8 cellular contexts compared by ENCODE assay signal in the genomic region with DNA sequence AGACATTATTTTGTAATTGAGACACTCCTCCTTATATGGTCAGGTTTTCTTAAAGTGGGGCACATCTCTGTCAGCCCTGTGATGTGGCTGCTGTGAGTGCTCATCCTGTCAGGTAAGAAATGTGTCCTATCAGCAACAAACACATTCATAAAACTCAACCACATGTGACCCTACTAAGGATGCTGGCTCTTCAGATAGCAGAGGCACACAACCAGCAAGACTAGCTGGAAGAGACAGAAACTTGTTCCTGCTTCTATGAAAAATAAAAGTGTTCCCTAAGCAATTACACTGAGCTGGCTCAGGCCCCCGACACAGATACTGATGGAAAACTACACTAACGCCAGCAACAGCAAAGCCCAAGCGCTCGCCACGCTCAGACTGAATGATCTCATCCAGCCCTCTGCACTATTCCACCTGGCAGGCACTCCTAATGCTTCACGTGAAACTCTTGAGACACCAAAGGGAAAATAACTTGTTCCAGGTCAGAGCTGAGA. TPM values are rescaled to one million over a fixed set of nuclear protein-coding genes. Genes with fewer than 3 reads are reported as not detected.
DNase-seq lines count a peak whose midpoint lies in the region; ATAC-seq and TF ChIP-seq lines count a peak whose summit lies in the region.

No MANE protein-coding gene starts in this region.

- peaks cover 43% of the 10 kb centered on the region for H3K36me3 Mint-ChIP-seq in stimulated activated effector memory CD8-positive, alpha-beta T cell treated with anti-CD3 and anti-CD28 coated beads, Interleukin-12 subunit alpha, Interleukin-12 subunit beta, amount 100 ng/mL, for 72 hours
- peaks cover 32% of the 10 kb centered on the region for H3K36me3 Mint-ChIP-seq in stimulated activated memory B cell treated with anti-CD40 and anti-IgM and Interleukin-4, amounts not matched to agents 10 μg/mL and 1 μg/mL and 100 μg/mL, for 72 hours

- no peaks in the 10 kb centered on the region for H3K9me3 Mint-ChIP-seq in stimulated activated effector memory CD8-positive, alpha-beta T cell treated with anti-CD3 and anti-CD28 coated beads, Interleukin-12 subunit alpha, Interleukin-12 subunit beta, amount 100 ng/mL, for 72 hours
- no peaks in the 10 kb centered on the region for H3K9me3 Mint-ChIP-seq in stimulated activated memory B cell treated with anti-CD40 and anti-IgM and Interleukin-4, amounts not matched to agents 10 μg/mL and 1 μg/mL and 100 μg/mL, for 72 hours

- peak overlapping the region; percentile 83 for H3K27ac Mint-ChIP-seq in stimulated activated effector memory CD8-positive, alpha-beta T cell treated with anti-CD3 and anti-CD28 coated beads, Interleukin-12 subunit alpha, Interleukin-12 subunit beta, amount 100 ng/mL, for 72 hours
- no peak overlapping the region for H3K27ac Mint-ChIP-seq in stimulated activated memory B cell treated with anti-CD40 and anti-IgM and Interleukin-4, amounts not matched to agents 10 μg/mL and 1 μg/mL and 100 μg/mL, for 72 hours

- ATAC-seq in stimulated activated effector memory CD8-positive, alpha-beta T cell treated with anti-CD3 and anti-CD28 coated beads, Interleukin-12 subunit alpha, Interleukin-12 subunit beta, amount 100 ng/mL, for 72 hours, result peak; percentile 90
- ATAC-seq in GM18502 (IDR thresholded peaks at IDR 0.05; ENCODE audit: poor library complexity, unreplicated experiment), result no peak
- no peak for ATAC-seq in stimulated activated memory B cell treated with anti-CD40 and anti-IgM and Interleukin-4, amounts not matched to agents 10 μg/mL and 1 μg/mL and 100 μg/mL, for 72 hours
- no peak for ATAC-seq in HG02938 (IDR thresholded peaks at IDR 0.05; ENCODE audit: unreplicated experiment)

- no peaks in the 10 kb centered on the region for H3K36me3 ChIP-seq in cardiac muscle cell

- DNase-seq in M059J (ENCODE audit: low read depth) (peak; percentile 20), cardiac muscle cell (ENCODE audit: low read depth in 1 of 2, low spot score in 1 of 2) (no peak), H4 (ENCODE audit: low spot score) (no peak)
- DNase-seq in activated T-cell treated with anti-CD3 and anti-CD28 coated beads, Interleukin-2, amount 50 U/mL, for 1 hour, result peak; percentile 42
- no peak for DNase-seq in stimulated activated effector memory CD8-positive, alpha-beta T cell treated with anti-CD3 and anti-CD28 coated beads, Interleukin-12 subunit alpha, Interleukin-12 subunit beta, amount 100 ng/mL, for 72 hours (ENCODE audit: low spot score in 2 of 2)

- H3K4me3 Mint-ChIP-seq in stimulated activated effector memory CD8-positive, alpha-beta T cell treated with anti-CD3 and anti-CD28 coated beads, Interleukin-12 subunit alpha, Interleukin-12 subunit beta, amount 100 ng/mL, for 72 hours, result peak overlapping the region; percentile 36
- H3K4me3 Mint-ChIP-seq in stimulated activated memory B cell treated with anti-CD40 and anti-IgM and Interleukin-4, amounts not matched to agents 10 μg/mL and 1 μg/mL and 100 μg/mL, for 72 hours, result no peak overlapping the region

- no peaks in the 10 kb centered on the region for H3K4me1 ChIP-seq in cardiac muscle cell (ENCODE audit: low read depth)

- no peak overlapping the region for H3K4me3 ChIP-seq in cardiac muscle cell

- no peaks in the 10 kb centered on the region for H3K9me3 ChIP-seq in cardiac muscle cell (ENCODE audit: low read depth)

- no peak for TF ChIP-seq CTCF in cardiac muscle cell (IDR thresholded peaks at IDR 0.05; ENCODE audit: low read depth, low read length)

- H3K27ac ChIP-seq in cardiac muscle cell, result peak overlapping the region; percentile 34

- H3K27me3 Mint-ChIP-seq in stimulated activated memory B cell treated with anti-CD40 and anti-IgM and Interleukin-4, amounts not matched to agents 10 μg/mL and 1 μg/mL and 100 μg/mL, for 72 hours, result no peaks in the 10 kb centered on the region

- peaks cover 81% of the 10 kb centered on the region for H3K4me1 Mint-ChIP-seq in stimulated activated effector memory CD8-positive, alpha-beta T cell treated with anti-CD3 and anti-CD28 coated beads, Interleukin-12 subunit alpha, Interleukin-12 subunit beta, amount 100 ng/mL, for 72 hours
- H3K4me1 Mint-ChIP-seq in stimulated activated memory B cell treated with anti-CD40 and anti-IgM and Interleukin-4, amounts not matched to agents 10 μg/mL and 1 μg/mL and 100 μg/mL, for 72 hours, result peaks cover 42% of the 10 kb centered on the region

- no peaks in the 10 kb centered on the region for H3K27me3 ChIP-seq in cardiac muscle cell

RNA-seq across cellular contexts. Expression of a gene that starts 49.8 kb away (rescaled TPM):
- not detected in 2 replicates for total RNA-seq in M059J (2014; rRNA removed; shearing (Covaris generic))
- 0.14 and 2.2 TPM in 2 replicates for total RNA-seq in cardiac muscle cell
- 2.3 and 2.6 TPM in 2 replicates for polyA plus RNA-seq in cardiac muscle cell
- not detected in 2 replicates for total RNA-seq in H4 (2014; rRNA removed; shearing (Covaris generic))

Comparison
In these comparisons a context has a peak if more than half of its experiments do, and no peak if none do; other contexts are left out.
1. DNase-seq: peak in M059J (single experiment) and activated T-cell treated with anti-CD3 and anti-CD28 coated beads, Interleukin-2, amount 50 U/mL, for 1 hour (single experiment); none in cardiac muscle cell (0 of 2), stimulated activated effector memory CD8-positive, alpha-beta T cell treated with anti-CD3 and anti-CD28 coated beads, Interleukin-12 subunit alpha, Interleukin-12 subunit beta, amount 100 ng/mL, for 72 hours (0 of 2) and H4 (single experiment).